1 cellular context compared by ENCODE assay signal in the genomic region with DNA sequence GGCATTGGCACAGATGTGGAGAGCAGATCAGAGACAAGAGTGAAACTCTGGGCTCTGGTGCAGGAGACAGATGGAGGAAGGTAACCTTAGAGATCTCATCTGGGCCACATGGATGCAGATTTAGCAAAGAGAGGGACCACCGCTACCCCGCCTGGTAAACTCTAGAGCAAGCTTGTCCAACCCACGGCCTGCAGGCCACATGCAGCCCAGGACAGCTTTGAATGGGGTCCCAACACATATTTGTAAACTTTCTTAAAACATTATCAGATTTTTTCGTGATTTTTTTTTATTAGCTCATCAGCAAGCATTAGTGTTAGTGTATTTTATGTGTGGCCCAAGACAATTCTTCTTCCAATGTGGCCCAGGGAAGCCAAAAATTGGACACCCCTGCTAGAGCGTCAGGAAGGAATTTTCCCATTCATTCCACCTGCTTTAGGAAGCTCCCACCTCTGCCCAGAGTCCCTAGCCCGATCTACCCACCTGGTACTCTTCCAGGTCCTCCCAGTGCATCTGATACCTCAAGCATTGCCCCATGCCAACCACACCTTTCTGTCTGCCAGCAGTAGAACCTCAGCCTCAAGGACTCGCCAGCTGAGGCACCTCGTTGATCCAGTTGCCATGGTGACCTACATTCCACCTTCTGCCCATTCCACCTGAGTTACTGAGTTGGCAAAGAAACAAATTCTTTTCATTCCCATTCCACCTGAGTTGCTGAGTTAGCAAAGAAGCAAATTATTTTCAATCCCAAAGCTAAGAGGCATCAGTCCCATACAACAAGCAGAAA.
TF ChIP-seq lines count a peak whose summit lies in the region.

Gene CIB4 (minus strand): TSS at position 586 of the 784 bp plus-strand sequence. CDS start 52 bp downstream, at position 534.

TF ChIP-seq in HCT116, 20 proteins besides CTCF, POLR2A, EP300 and RAD21 (continued from another document):
- TF ChIP-seq REST (IDR thresholded peaks at IDR 0.05; ENCODE audit: low read depth): no peak
- no peak for TF ChIP-seq EZH2phosphoT487 (IDR thresholded peaks at IDR 0.05; ENCODE audit: borderline replicate concordance)
- TF ChIP-seq, protein P1, sequence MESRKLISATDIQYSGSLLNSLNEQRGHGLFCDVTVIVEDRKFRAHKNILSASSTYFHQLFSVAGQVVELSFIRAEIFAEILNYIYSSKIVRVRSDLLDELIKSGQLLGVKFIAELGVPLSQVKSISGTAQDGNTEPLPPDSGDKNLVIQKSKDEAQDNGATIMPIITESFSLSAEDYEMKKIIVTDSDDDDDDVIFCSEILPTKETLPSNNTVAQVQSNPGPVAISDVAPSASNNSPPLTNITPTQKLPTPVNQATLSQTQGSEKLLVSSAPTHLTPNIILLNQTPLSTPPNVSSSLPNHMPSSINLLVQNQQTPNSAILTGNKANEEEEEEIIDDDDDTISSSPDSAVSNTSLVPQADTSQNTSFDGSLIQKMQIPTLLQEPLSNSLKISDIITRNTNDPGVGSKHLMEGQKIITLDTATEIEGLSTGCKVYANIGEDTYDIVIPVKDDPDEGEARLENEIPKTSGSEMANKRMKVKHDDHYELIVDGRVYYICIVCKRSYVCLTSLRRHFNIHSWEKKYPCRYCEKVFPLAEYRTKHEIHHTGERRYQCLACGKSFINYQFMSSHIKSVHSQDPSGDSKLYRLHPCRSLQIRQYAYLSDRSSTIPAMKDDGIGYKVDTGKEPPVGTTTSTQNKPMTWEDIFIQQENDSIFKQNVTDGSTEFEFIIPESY (IDR thresholded peaks at IDR 0.05; ENCODE audit: extremely low read depth, insufficient replicate concordance, low read length): no peak
- TF ChIP-seq, protein P2, sequence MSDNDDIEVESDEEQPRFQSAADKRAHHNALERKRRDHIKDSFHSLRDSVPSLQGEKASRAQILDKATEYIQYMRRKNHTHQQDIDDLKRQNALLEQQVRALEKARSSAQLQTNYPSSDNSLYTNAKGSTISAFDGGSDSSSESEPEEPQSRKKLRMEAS (IDR thresholded peaks at IDR 0.05): no peak
- no peak for TF ChIP-seq ELF1 (IDR thresholded peaks at IDR 0.05; ENCODE audit: borderline replicate concordance, low read depth)
